In genomic region chr1:8900684-8901083, GRCh38 we compare ENCODE assay signal across 12 cellular contexts. TPM values are rescaled to one million over a fixed set of nuclear protein-coding genes. Genes with fewer than 3 reads are reported as not detected.
"Had no signal": no experiment of that assay in that cellular context is flagged by ENCODE, and none has a peak within 500 bp of the region (broad histone marks: within the 10 kb centered on the region; RNA-seq: fewer than 3 reads in every experiment).

No MANE protein-coding gene starts in this region.

RNA-seq across cellular contexts. Expression of gene CA6, which starts 45.0 kb away (rescaled TPM):
- total RNA-seq: colonic mucosa, endodermal cell, epithelial cell of proximal tubule, left cardiac atrium, mucosa of descending colon, osteocyte, prostate gland, right atrium auricular region, skeletal muscle tissue, thoracic aorta, ureter had no signal
- polyA plus RNA-seq: SK-N-SH had no signal
